ENCODE assay signal across 1 cellular context in the genomic region with DNA sequence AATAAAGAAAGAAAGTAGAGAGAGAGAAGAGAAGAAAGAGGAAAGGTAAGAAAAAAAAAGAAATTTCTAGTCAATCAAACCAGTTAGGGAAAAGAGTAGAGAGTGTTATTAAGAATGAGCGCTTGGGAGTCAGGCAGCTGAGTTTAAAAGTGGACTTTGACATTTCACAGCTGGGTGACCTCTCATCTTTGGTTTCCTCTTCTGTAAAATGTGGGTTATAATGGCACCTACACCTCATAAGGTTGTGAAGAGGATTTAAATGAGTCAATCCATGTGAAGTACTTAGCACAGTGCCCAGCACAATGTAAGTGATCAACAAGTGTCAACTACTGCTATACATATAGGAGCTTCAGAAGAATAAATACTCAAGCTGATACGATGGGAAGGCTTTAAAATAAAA.
TF ChIP-seq lines count a peak whose summit lies in the region.

No MANE protein-coding gene starts in this region.

TF ChIP-seq in GM12878, 131 proteins besides CTCF, POLR2A, EP300 and RAD21 (continues in another document):
- TF ChIP-seq HCFC1 (IDR thresholded peaks at IDR 0.05; ENCODE audit: low read length) = no peak
- peak; percentile 66; the same call in 1 of the 2 replicates for TF ChIP-seq DPF2 (IDR thresholded peaks at IDR 0.05)
- TF ChIP-seq, protein P1, sequence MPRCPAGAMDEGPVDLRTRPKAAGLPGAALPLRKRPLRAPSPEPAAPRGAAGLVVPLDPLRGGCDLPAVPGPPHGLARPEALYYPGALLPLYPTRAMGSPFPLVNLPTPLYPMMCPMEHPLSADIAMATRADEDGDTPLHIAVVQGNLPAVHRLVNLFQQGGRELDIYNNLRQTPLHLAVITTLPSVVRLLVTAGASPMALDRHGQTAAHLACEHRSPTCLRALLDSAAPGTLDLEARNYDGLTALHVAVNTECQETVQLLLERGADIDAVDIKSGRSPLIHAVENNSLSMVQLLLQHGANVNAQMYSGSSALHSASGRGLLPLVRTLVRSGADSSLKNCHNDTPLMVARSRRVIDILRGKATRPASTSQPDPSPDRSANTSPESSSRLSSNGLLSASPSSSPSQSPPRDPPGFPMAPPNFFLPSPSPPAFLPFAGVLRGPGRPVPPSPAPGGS (IDR thresholded peaks at IDR 0.05; ENCODE audit: borderline replicate concordance, insufficient read depth, low read depth, low read length, poor library complexity, severe bottlenecking) = no peak
- peak; percentile 88 for TF ChIP-seq ZNF24 (IDR thresholded peaks at IDR 0.05)
- 0 out of 2 replicates have a peak, but pooled peaks have one; percentile 26 for TF ChIP-seq NBN (IDR thresholded peaks at IDR 0.05)
- TF ChIP-seq BMI1 (IDR thresholded peaks at IDR 0.05; ENCODE audit: borderline replicate concordance) = 0 out of 2 replicates have a peak, but pooled peaks have one; percentile 27
- TF ChIP-seq, protein P2, sequence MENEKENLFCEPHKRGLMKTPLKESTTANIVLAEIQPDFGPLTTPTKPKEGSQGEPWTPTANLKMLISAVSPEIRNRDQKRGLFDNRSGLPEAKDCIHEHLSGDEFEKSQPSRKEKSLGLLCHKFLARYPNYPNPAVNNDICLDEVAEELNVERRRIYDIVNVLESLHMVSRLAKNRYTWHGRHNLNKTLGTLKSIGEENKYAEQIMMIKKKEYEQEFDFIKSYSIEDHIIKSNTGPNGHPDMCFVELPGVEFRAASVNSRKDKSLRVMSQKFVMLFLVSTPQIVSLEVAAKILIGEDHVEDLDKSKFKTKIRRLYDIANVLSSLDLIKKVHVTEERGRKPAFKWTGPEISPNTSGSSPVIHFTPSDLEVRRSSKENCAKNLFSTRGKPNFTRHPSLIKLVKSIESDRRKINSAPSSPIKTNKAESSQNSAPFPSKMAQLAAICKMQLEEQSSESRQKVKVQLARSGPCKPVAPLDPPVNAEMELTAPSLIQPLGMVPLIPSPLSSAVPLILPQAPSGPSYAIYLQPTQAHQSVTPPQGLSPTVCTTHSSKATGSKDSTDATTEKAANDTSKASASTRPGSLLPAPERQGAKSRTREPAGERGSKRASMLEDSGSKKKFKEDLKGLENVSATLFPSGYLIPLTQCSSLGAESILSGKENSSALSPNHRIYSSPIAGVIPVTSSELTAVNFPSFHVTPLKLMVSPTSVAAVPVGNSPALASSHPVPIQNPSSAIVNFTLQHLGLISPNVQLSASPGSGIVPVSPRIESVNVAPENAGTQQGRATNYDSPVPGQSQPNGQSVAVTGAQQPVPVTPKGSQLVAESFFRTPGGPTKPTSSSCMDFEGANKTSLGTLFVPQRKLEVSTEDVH (IDR thresholded peaks at IDR 0.05; ENCODE audit: low read depth, partially characterized antibody) = no peak
- peak; percentile 96 for TF ChIP-seq NR2F1 (conservative IDR thresholded peaks at IDR 0.05)
- no peak for TF ChIP-seq POLR2AphosphoS5 (IDR thresholded peaks at IDR 0.05; ENCODE audit: low read length)
- peak; percentile 44; the same call in 1 of the 2 replicates for TF ChIP-seq ATF7 (IDR thresholded peaks at IDR 0.05; ENCODE audit: low read depth)
- no peak for TF ChIP-seq IRF4 (IDR thresholded peaks at IDR 0.05; ENCODE audit: low read depth, low read length)
- TF ChIP-seq, protein P3, sequence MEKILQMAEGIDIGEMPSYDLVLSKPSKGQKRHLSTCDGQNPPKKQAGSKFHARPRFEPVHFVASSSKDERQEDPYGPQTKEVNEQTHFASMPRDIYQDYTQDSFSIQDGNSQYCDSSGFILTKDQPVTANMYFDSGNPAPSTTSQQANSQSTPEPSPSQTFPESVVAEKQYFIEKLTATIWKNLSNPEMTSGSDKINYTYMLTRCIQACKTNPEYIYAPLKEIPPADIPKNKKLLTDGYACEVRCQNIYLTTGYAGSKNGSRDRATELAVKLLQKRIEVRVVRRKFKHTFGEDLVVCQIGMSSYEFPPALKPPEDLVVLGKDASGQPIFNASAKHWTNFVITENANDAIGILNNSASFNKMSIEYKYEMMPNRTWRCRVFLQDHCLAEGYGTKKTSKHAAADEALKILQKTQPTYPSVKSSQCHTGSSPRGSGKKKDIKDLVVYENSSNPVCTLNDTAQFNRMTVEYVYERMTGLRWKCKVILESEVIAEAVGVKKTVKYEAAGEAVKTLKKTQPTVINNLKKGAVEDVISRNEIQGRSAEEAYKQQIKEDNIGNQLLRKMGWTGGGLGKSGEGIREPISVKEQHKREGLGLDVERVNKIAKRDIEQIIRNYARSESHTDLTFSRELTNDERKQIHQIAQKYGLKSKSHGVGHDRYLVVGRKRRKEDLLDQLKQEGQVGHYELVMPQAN (conservative IDR thresholded peaks at IDR 0.05) = no peak
- TF ChIP-seq RCOR1 (conservative IDR thresholded peaks at IDR 0.05; ENCODE audit: low read depth, low read length) = no peak
- TF ChIP-seq, protein P4, sequence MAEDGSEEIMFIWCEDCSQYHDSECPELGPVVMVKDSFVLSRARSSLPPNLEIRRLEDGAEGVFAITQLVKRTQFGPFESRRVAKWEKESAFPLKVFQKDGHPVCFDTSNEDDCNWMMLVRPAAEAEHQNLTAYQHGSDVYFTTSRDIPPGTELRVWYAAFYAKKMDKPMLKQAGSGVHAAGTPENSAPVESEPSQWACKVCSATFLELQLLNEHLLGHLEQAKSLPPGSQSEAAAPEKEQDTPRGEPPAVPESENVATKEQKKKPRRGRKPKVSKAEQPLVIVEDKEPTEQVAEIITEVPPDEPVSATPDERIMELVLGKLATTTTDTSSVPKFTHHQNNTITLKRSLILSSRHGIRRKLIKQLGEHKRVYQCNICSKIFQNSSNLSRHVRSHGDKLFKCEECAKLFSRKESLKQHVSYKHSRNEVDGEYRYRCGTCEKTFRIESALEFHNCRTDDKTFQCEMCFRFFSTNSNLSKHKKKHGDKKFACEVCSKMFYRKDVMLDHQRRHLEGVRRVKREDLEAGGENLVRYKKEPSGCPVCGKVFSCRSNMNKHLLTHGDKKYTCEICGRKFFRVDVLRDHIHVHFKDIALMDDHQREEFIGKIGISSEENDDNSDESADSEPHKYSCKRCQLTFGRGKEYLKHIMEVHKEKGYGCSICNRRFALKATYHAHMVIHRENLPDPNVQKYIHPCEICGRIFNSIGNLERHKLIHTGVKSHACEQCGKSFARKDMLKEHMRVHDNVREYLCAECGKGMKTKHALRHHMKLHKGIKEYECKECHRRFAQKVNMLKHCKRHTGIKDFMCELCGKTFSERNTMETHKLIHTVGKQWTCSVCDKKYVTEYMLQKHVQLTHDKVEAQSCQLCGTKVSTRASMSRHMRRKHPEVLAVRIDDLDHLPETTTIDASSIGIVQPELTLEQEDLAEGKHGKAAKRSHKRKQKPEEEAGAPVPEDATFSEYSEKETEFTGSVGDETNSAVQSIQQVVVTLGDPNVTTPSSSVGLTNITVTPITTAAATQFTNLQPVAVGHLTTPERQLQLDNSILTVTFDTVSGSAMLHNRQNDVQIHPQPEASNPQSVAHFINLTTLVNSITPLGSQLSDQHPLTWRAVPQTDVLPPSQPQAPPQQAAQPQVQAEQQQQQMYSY (CRISPR knock-in tag; IDR thresholded peaks at IDR 0.05) = no peak
- TF ChIP-seq SUZ12 (IDR thresholded peaks at IDR 0.05; ENCODE audit: unreplicated experiment) = no peak
- TF ChIP-seq, protein P5, sequence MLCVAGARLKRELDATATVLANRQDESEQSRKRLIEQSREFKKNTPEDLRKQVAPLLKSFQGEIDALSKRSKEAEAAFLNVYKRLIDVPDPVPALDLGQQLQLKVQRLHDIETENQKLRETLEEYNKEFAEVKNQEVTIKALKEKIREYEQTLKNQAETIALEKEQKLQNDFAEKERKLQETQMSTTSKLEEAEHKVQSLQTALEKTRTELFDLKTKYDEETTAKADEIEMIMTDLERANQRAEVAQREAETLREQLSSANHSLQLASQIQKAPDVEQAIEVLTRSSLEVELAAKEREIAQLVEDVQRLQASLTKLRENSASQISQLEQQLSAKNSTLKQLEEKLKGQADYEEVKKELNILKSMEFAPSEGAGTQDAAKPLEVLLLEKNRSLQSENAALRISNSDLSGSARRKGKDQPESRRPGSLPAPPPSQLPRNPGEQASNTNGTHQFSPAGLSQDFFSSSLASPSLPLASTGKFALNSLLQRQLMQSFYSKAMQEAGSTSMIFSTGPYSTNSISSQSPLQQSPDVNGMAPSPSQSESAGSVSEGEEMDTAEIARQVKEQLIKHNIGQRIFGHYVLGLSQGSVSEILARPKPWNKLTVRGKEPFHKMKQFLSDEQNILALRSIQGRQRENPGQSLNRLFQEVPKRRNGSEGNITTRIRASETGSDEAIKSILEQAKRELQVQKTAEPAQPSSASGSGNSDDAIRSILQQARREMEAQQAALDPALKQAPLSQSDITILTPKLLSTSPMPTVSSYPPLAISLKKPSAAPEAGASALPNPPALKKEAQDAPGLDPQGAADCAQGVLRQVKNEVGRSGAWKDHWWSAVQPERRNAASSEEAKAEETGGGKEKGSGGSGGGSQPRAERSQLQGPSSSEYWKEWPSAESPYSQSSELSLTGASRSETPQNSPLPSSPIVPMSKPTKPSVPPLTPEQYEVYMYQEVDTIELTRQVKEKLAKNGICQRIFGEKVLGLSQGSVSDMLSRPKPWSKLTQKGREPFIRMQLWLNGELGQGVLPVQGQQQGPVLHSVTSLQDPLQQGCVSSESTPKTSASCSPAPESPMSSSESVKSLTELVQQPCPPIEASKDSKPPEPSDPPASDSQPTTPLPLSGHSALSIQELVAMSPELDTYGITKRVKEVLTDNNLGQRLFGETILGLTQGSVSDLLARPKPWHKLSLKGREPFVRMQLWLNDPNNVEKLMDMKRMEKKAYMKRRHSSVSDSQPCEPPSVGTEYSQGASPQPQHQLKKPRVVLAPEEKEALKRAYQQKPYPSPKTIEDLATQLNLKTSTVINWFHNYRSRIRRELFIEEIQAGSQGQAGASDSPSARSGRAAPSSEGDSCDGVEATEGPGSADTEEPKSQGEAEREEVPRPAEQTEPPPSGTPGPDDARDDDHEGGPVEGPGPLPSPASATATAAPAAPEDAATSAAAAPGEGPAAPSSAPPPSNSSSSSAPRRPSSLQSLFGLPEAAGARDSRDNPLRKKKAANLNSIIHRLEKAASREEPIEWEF (IDR thresholded peaks at IDR 0.05; ENCODE audit: insufficient replicate concordance, low read depth, low read length) = no peak
- TF ChIP-seq, protein P6, sequence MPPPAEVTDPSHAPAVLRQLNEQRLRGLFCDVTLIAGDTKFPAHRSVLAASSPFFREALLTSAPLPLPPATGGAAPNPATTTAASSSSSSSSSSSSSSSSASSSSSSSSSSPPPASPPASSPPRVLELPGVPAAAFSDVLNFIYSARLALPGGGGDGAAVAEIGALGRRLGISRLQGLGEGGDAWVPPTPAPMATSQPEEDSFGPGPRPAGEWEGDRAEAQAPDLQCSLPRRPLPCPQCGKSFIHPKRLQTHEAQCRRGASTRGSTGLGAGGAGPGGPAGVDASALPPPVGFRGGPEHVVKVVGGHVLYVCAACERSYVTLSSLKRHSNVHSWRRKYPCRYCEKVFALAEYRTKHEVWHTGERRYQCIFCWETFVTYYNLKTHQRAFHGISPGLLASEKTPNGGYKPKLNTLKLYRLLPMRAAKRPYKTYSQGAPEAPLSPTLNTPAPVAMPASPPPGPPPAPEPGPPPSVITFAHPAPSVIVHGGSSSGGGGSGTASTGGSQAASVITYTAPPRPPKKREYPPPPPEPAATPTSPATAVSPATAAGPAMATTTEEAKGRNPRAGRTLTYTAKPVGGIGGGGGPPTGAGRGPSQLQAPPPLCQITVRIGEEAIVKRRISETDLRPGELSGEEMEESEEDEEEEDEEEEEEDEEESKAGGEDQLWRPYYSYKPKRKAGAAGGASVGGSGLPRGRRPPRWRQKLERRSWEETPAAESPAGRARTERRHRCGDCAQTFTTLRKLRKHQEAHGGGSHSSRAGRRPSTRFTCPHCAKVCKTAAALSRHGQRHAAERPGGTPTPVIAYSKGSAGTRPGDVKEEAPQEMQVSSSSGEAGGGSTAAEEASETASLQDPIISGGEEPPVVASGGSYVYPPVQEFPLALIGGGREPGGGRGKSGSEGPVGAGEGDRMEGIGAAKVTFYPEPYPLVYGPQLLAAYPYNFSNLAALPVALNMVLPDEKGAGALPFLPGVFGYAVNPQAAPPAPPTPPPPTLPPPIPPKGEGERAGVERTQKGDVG (CRISPR knock-in tag; IDR thresholded peaks at IDR 0.05) = no peak
- TF ChIP-seq, protein P7, sequence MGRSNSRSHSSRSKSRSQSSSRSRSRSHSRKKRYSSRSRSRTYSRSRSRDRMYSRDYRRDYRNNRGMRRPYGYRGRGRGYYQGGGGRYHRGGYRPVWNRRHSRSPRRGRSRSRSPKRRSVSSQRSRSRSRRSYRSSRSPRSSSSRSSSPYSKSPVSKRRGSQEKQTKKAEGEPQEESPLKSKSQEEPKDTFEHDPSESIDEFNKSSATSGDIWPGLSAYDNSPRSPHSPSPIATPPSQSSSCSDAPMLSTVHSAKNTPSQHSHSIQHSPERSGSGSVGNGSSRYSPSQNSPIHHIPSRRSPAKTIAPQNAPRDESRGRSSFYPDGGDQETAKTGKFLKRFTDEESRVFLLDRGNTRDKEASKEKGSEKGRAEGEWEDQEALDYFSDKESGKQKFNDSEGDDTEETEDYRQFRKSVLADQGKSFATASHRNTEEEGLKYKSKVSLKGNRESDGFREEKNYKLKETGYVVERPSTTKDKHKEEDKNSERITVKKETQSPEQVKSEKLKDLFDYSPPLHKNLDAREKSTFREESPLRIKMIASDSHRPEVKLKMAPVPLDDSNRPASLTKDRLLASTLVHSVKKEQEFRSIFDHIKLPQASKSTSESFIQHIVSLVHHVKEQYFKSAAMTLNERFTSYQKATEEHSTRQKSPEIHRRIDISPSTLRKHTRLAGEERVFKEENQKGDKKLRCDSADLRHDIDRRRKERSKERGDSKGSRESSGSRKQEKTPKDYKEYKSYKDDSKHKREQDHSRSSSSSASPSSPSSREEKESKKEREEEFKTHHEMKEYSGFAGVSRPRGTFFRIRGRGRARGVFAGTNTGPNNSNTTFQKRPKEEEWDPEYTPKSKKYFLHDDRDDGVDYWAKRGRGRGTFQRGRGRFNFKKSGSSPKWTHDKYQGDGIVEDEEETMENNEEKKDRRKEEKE (IDR thresholded peaks at IDR 0.05) = no peak
- TF ChIP-seq ZNF274 (IDR thresholded peaks at IDR 0.05; ENCODE audit: insufficient read depth, insufficient read length) = no peak
- TF ChIP-seq BHLHE40 (IDR thresholded peaks at IDR 0.05; ENCODE audit: borderline replicate concordance in 1 of 2, low read depth in 2 of 2, low read length in 1 of 2) = peak in 1 of 2 experiments; percentile 56; a peak in 1 of 4 replicates
- TF ChIP-seq SMAD5 (IDR thresholded peaks at IDR 0.05; ENCODE audit: low read depth) = no peak
- TF ChIP-seq MTA2 (IDR thresholded peaks at IDR 0.05; ENCODE audit: low read depth) = peak; percentile 85
- TF ChIP-seq, protein P8, sequence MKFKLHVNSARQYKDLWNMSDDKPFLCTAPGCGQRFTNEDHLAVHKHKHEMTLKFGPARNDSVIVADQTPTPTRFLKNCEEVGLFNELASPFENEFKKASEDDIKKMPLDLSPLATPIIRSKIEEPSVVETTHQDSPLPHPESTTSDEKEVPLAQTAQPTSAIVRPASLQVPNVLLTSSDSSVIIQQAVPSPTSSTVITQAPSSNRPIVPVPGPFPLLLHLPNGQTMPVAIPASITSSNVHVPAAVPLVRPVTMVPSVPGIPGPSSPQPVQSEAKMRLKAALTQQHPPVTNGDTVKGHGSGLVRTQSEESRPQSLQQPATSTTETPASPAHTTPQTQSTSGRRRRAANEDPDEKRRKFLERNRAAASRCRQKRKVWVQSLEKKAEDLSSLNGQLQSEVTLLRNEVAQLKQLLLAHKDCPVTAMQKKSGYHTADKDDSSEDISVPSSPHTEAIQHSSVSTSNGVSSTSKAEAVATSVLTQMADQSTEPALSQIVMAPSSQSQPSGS (IDR thresholded peaks at IDR 0.05; ENCODE audit: low read length) = no peak
- no peak for TF ChIP-seq SREBF1 (IDR thresholded peaks at IDR 0.05; ENCODE audit: low read length)
- TF ChIP-seq, protein P9, sequence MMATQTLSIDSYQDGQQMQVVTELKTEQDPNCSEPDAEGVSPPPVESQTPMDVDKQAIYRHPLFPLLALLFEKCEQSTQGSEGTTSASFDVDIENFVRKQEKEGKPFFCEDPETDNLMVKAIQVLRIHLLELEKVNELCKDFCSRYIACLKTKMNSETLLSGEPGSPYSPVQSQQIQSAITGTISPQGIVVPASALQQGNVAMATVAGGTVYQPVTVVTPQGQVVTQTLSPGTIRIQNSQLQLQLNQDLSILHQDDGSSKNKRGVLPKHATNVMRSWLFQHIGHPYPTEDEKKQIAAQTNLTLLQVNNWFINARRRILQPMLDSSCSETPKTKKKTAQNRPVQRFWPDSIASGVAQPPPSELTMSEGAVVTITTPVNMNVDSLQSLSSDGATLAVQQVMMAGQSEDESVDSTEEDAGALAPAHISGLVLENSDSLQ (IDR thresholded peaks at IDR 0.05) = peak; percentile 31; the same call in 1 of the 2 replicates
- no peak for TF ChIP-seq KAT2A (conservative IDR thresholded peaks at IDR 0.05; ENCODE audit: control insufficient read depth, low read depth, low read length)
